In genomic region chr9:105157178-105157583, GRCh38 we compare ENCODE assay signal across 8 cellular contexts.
A peak's percentile ranks its signal among the peaks of the same experiment; 100 is the strongest.
DNase-seq lines count a peak whose midpoint lies in the region; ATAC-seq, FAIRE-seq and TF ChIP-seq lines count a peak whose summit lies in the region.

No MANE protein-coding gene starts in this region.

- H4K20me1 ChIP-seq in PC-3 (ENCODE audit: low read length), result no peaks in the 10 kb centered on the region

- no peaks in the 10 kb centered on the region for H3K9me3 ChIP-seq in PC-3 (ENCODE audit: low read length)
- H3K9me3 ChIP-seq in kidney (ENCODE audit: control insufficient read depth in 1 of 2, low read length in 2 of 2), result no peaks in the 10 kb centered on the region

- no peaks in the 10 kb centered on the region for H3K36me3 ChIP-seq in PC-3 (ENCODE audit: low read depth, low read length)
- H3K36me3 ChIP-seq in kidney (ENCODE audit: control insufficient read depth in 1 of 2, insufficient read depth in 2 of 2, low read length in 2 of 2), result no peaks in the 10 kb centered on the region

- ATAC-seq in GM19455 (IDR thresholded peaks at IDR 0.05; ENCODE audit: unreplicated experiment), result peak; percentile 78
- peak; percentile 79 for ATAC-seq in PC-3
- no peak for ATAC-seq in HG02840 (IDR thresholded peaks at IDR 0.05; ENCODE audit: low FRiP score, unreplicated experiment)

- H3K9ac ChIP-seq in PC-3 (ENCODE audit: low read length) (no peak overlapping the region), kidney (ENCODE audit: low read length in 2 of 2) (no peak overlapping the region)

- no peaks in the 10 kb centered on the region for H3K27me3 ChIP-seq in PC-3 (ENCODE audit: low read length)

- no peaks in the 10 kb centered on the region for H3F3A ChIP-seq in PC-3 (ENCODE audit: low read length, unreplicated experiment)

- TF ChIP-seq CTCF in PC-3 (conservative IDR thresholded peaks at IDR 0.05; ENCODE audit: low read depth, low read length) (peak; percentile 64), cardiac fibroblast (IDR thresholded peaks at IDR 0.05; ENCODE audit: low read depth, low read length) (peak; percentile 45), kidney (IDR thresholded peaks at IDR 0.05; ENCODE audit: borderline replicate concordance, extremely low read depth, insufficient read depth) (peak; percentile 49)

- H3K9me2 ChIP-seq in PC-3 (replicated peaks; ENCODE audit: low read length), result no peaks in the 10 kb centered on the region

- H3K27ac ChIP-seq in PC-3 (ENCODE audit: low read length) (no peak overlapping the region), kidney (ENCODE audit: low read depth in 2 of 2, low read length in 2 of 2) (no peak overlapping the region)

- H3K4me1 ChIP-seq in PC-3 (ENCODE audit: insufficient read depth, low read length), result peaks cover 7% of the 10 kb centered on the region
- H3K4me1 ChIP-seq in kidney (ENCODE audit: control insufficient read depth in 1 of 2, insufficient read depth in 1 of 2, low read depth in 1 of 2, low read length in 2 of 2), result no peaks in the 10 kb centered on the region

- POLR2A ChIA-PET in PC-3 (lab: Charles Lee; ENCODE audit: unreplicated experiment), result no interaction called here

- intact Hi-C loops in PC-3 (cut with micrococcal nuclease), result loop anchor here (1.0 kb wide), 4 partner anchors 166 to 377 kb away; no protein-coding TSS in a partner anchor
- intact Hi-C loops in kidney (cut with DNase I), result loop anchor here (10.0 kb wide), 1 partner anchor 292 kb away; no protein-coding TSS in a partner anchor

- DNase-seq in Daoy (ENCODE audit: low read depth) (peak; percentile 43), HS-5 (ENCODE audit: low read depth) (peak; percentile 60), PC-3 (peak; percentile 67), cardiac fibroblast (ENCODE audit: low read depth in 2 of 2) (peak; percentile 85 to 90), kidney (no peak)
- peak; percentile 36 for DNase-seq in stimulated activated CD8-positive, alpha-beta memory T cell treated with anti-CD3 and anti-CD28 coated beads, Interleukin-4, amount 100 ng/mL, for 48 hours

- no peak overlapping the region for H3K4me3 ChIP-seq in PC-3 (ENCODE audit: low read length)
- no peak overlapping the region for H3K4me3 ChIP-seq in cardiac fibroblast (replicated peaks in 1 of 2; ENCODE audit: low read depth in 2 of 2, low read length in 2 of 2)
- no peak overlapping the region for H3K4me3 ChIP-seq in kidney (ENCODE audit: low read length in 2 of 2)

- H2AFZ ChIP-seq in PC-3 (ENCODE audit: low read length), result no peak overlapping the region

- H3K79me2 ChIP-seq in PC-3 (ENCODE audit: low read length), result no peaks in the 10 kb centered on the region

- H3K4me2 ChIP-seq in PC-3 (ENCODE audit: low read length), result no peak overlapping the region

- BruUV-seq in PC-3 (replicated peaks; lab: Mats Ljungman, UMichigan), result no TSS peak

- CTCF ChIA-PET in PC-3 (lab: Charles Lee), result no interaction called here

- peak; percentile 83 for FAIRE-seq in kidney (lab: Jason Lieb, UNC)
